Comparison of ENCODE assay signal across 8 cellular contexts in genomic region chr17:17681187-17681743, GRCh38. TPM values are rescaled to one million over a fixed set of nuclear protein-coding genes. Genes with fewer than 3 reads are reported as not detected.
DNase-seq lines count a peak whose midpoint lies in the region; ATAC-seq and TF ChIP-seq lines count a peak whose summit lies in the region.

RAI1 (plus strand) TSS chr17:17681458; CDS start chr17:17792949, 111,491 bp downstream.

- ATAC-seq in right cardiac atrium (peak; percentile 45 to 70), psoas muscle (peak; percentile 80 to 88 (median 82)), aorta (ENCODE audit: low FRiP score) (peak; percentile 87)

- peaks cover 25% of the 10 kb centered on the region for H3K4me1 ChIP-seq in HEK293 (ENCODE audit: control insufficient read depth, insufficient read depth, low read length)
- peaks cover 14% of the 10 kb centered on the region for H3K4me1 ChIP-seq in right cardiac atrium (ENCODE audit: control insufficient read depth, insufficient read depth, low read length)
- peaks cover 17% of the 10 kb centered on the region for H3K4me1 ChIP-seq in psoas muscle
- H3K4me1 ChIP-seq in aorta (ENCODE audit: control insufficient read depth in 1 of 2, insufficient read depth in 2 of 2, low read length in 2 of 2), result no peaks in the 10 kb centered on the region

- H3K36me3 ChIP-seq in HEK293 (ENCODE audit: control insufficient read depth in 2 of 2, insufficient read depth in 1 of 2, low read length in 2 of 2) (peaks cover 4 to 9% of the 10 kb centered on the region in 2 experiments; a peak in 2 of 3 replicates), psoas muscle (ENCODE audit: insufficient read depth in 1 of 2, low read depth in 1 of 2) (no peaks in the 10 kb centered on the region), aorta (ENCODE audit: control insufficient read depth in 1 of 2, insufficient read depth in 2 of 2, low read length in 1 of 2) (no peaks in the 10 kb centered on the region)

- H3K27ac ChIP-seq in HEK293 (ENCODE audit: extremely low read depth, low read depth, low read length) (peak within 1 kb of the TSS; percentile 96), right cardiac atrium (ENCODE audit: low read length) (peak within 1 kb of the TSS; percentile 88), psoas muscle (peak within 1 kb of the TSS; percentile 79), aorta (ENCODE audit: low read depth in 1 of 2, low read length in 2 of 2) (peak within 1 kb of the TSS; percentile 71 to 81)

- no peaks in the 10 kb centered on the region for H3K27me3 ChIP-seq in right cardiac atrium (ENCODE audit: control insufficient read depth, insufficient read depth)
- H3K27me3 ChIP-seq in psoas muscle (ENCODE audit: insufficient read depth in 3 of 3, low read length in 2 of 3), result no peaks in the 10 kb centered on the region
- no peaks in the 10 kb centered on the region for H3K27me3 ChIP-seq in aorta (ENCODE audit: control insufficient read depth in 1 of 2, insufficient read depth in 2 of 2, low read length in 1 of 2)

- H3K9me3 ChIP-seq in HEK293 (ENCODE audit: control insufficient read depth, insufficient read depth, low read depth, low read length) (no peaks in the 10 kb centered on the region), right cardiac atrium (ENCODE audit: control insufficient read depth, low read length) (no peaks in the 10 kb centered on the region), psoas muscle (no peaks in the 10 kb centered on the region), aorta (ENCODE audit: control insufficient read depth, low read length) (no peaks in the 10 kb centered on the region)

- intact Hi-C loops in T-helper 2 cell treated with Interferon-gamma antibody and Interleukin-4, amounts not matched to agents 100 ng/mL and 5 ng/mL, for 36 hours (cut with micrococcal nuclease), result loop anchor here (1.0 to 5.0 kb wide), 5 partner anchors 42 to 352 kb away; partner anchors contain the start of genes DRC3, SREBF1 and TOM1L2
- intact Hi-C loops in right cardiac atrium (cut with DNase I) (loop anchor here in 3 of 4 donors (5.0 to 10.0 kb wide), 7 partner anchors 104 to 356 kb away; partner anchors contain the start of genes ATPAF2 (in 2 of the 3) and GID4 (in 2 of the 3)), psoas muscle (cut with DNase I) (loop anchor here (2.0 to 10.0 kb wide), 5 partner anchors 94 to 354 kb away; partner anchors contain the start of genes ATPAF2 (in 1 of the 2) and GID4 (in 1 of the 2)), aorta (cut with DNase I) (loop anchor here (1.0 to 10.0 kb wide), 8 partner anchors 41 to 352 kb away; no protein-coding TSS in a partner anchor)

- CTCF ChIA-PET in HEK293 (lab: Yijun Ruan, JAX), result interaction anchor here (0.5 to 3.1 kb wide), 32 partner anchors 9 to 357 kb away, joined by 3 to 22 read pairs (median 3); no protein-coding TSS in a partner anchor

- under 1% methylated on average over 84 of the region's 84 CpGs for WGBS in right cardiac atrium
- 0% methylated on average over 9 to 84 of the region's 84 CpGs for WGBS in psoas muscle, 3 donors
- WGBS in aorta, 2 donors, result 0 to 1% methylated on average over 33 to 84 of the region's 84 CpGs

- peak; percentile 86 for DNase-seq in NCI-H1436 (lab: John Stamatoyannopoulos, UW)
- DNase-seq in anterior cingulate cortex (lab: John Stamatoyannopoulos, UW), result peak in 51 of 58 donors; percentile 18 to 76 (median 63)
- DNase-seq in right cardiac atrium, result peak; percentile 84 to 92 (median 92)
- DNase-seq in psoas muscle, result peak; percentile 79 to 88
- DNase-seq in aorta, result peak; percentile 86 to 93

- POLR2A ChIA-PET in HEK293 (lab: Yijun Ruan, JAX), result interaction anchor here (0.7 to 4.0 kb wide), 8 partner anchors 8 to 179 kb away, joined by 3 to 45 read pairs (median 4); no protein-coding TSS in a partner anchor

- H3K4me3 ChIP-seq in GM08714 (ENCODE audit: low read length), result peak within 1 kb of the TSS; percentile 72
- H3K4me3 ChIP-seq in HEK293 (ENCODE audit: low read depth, low read length), result peak within 1 kb of the TSS; percentile 76
- peak within 1 kb of the TSS; percentile 98 for H3K4me3 ChIP-seq in right cardiac atrium (ENCODE audit: low read length)
- peak within 1 kb of the TSS; percentile 88 for H3K4me3 ChIP-seq in psoas muscle
- peak within 1 kb of the TSS; percentile 62 to 94 for H3K4me3 ChIP-seq in aorta (ENCODE audit: low read length in 2 of 2)

- TF ChIP-seq CTCF in HEK293 (tag by site-specific recombination; IDR thresholded peaks at IDR 0.05) (no peak), psoas muscle (IDR thresholded peaks at IDR 0.05) (peak; percentile 95)

TF ChIP-seq in HEK293, 187 proteins besides CTCF, POLR2A, EP300 and RAD21 (continues in another document):
- peak; percentile 60 for TF ChIP-seq IKZF3 (tag by site-specific recombination; IDR thresholded peaks at IDR 0.05)
- no peak for TF ChIP-seq PRDM2 (tag by site-specific recombination; IDR thresholded peaks at IDR 0.05; ENCODE audit: borderline replicate concordance)
- TF ChIP-seq ZNF2 (tag by site-specific recombination; IDR thresholded peaks at IDR 0.05), result no peak
- TF ChIP-seq ZIC2 (tag by site-specific recombination; IDR thresholded peaks at IDR 0.05), result peak; percentile 63; the same call in 1 of the 2 replicates
- 0 out of 2 replicates have a peak, but pooled peaks have one; percentile 23 for TF ChIP-seq ZNF660 (tag by site-specific recombination; IDR thresholded peaks at IDR 0.05)
- TF ChIP-seq ZBTB6 (tag by site-specific recombination; IDR thresholded peaks at IDR 0.05), result no peak
- no peak for TF ChIP-seq ZFP69B (tag by site-specific recombination; IDR thresholded peaks at IDR 0.05)
- TF ChIP-seq ZNF692 (tag by site-specific recombination; IDR thresholded peaks at IDR 0.05), result no peak
- TF ChIP-seq GLIS2 (tag by site-specific recombination; IDR thresholded peaks at IDR 0.05), result peak; percentile 75; the same call in 1 of the 2 replicates
- no peak for TF ChIP-seq ZNF24 (tag by site-specific recombination; IDR thresholded peaks at IDR 0.05)

RNA-seq across cellular contexts. Expression of gene RAI1, which starts in this region (rescaled TPM):
- total RNA-seq in T-helper 2 cell treated with Interferon-gamma antibody and Interleukin-4, amounts not matched to agents 100 ng/mL and 5 ng/mL, for 36 hours, result 24.7 and 25.1 TPM in 2 replicates
- total RNA-seq in right cardiac atrium, result 10 to 100 TPM; 18.2 to 26.8 (median 23.4) TPM
- 18.8 TPM for polyA plus RNA-seq in right cardiac atrium
- 1 to 10 TPM; 6.8 to 7.9 (median 7.2) TPM for total RNA-seq in psoas muscle
- 1 to 10 TPM; 4.0 to 9.0 (median 6.6) TPM for polyA plus RNA-seq in psoas muscle
- 10 to 100 TPM; 23.9 to 35.8 TPM for total RNA-seq in aorta
- polyA plus RNA-seq in aorta, result 1 to 10 TPM; 2.0 to 7.0 TPM

Comparison
In these comparisons a context has a peak if more than half of its experiments do, and no peak if none do; other contexts are left out.
1. Peak in every context shown above with its lines: DNase-seq, ATAC-seq, H3K4me3 ChIP-seq and H3K27ac ChIP-seq.